ENCODE assay signal across 10 cellular contexts in genomic region chr20:25726357-25726756, GRCh38. TPM values are rescaled to one million over a fixed set of nuclear protein-coding genes. Genes with fewer than 3 reads are reported as not detected.
A peak's percentile ranks its signal among the peaks of the same experiment; 100 is the strongest.
DNase-seq lines count a peak whose midpoint lies in the region; ATAC-seq lines count a peak whose summit lies in the region.
"Had no signal": no experiment of that assay in that cellular context is flagged by ENCODE, and none has a peak within 500 bp of the region (broad histone marks: within the 10 kb centered on the region; RNA-seq: fewer than 3 reads in every experiment).

No MANE protein-coding gene starts in this region.

- no peak for DNase-seq in activated CD4-positive, alpha-beta T cell treated with anti-CD3 and anti-CD28 coated beads, Interleukin-2, amount 10 ng/mL, durations not matched to agents 7 days and 5 days
- no peak for DNase-seq in activated CD4-positive, alpha-beta T cell treated with anti-CD3 and anti-CD28 coated beads, Interleukin-2, amount 50 U/mL, for 1 hour
- DNase-seq in stimulated activated naive CD8-positive, alpha-beta T cell treated with anti-CD3 and anti-CD28 coated beads, Interleukin-15, amount 100 ng/mL, for 72 hours, result no peak
- DNase-seq in stimulated activated naive CD8-positive, alpha-beta T cell treated with anti-CD3 and anti-CD28 coated beads, Interleukin-15, Interleukin-2, amounts not matched to agents 100 U/mL and 50 U/mL, for 24 hours, result no peak
- no peak for DNase-seq in central memory CD8-positive, alpha-beta T cell (ENCODE audit: low spot score in 2 of 2)
- no peak for DNase-seq in activated CD4-positive, alpha-beta memory T cell treated with anti-CD3 and anti-CD28 coated beads, Interleukin-2, amount 10 ng/mL, durations not matched to agents 7 days and 5 days
- DNase-seq in foreskin melanocyte, result no peak
- DNase-seq: AML-193, DMS53, HFFc6 had no signal

- peaks cover 10% of the 10 kb centered on the region for H3K4me1 Mint-ChIP-seq in activated CD4-positive, alpha-beta T cell treated with anti-CD3 and anti-CD28 coated beads, Interleukin-2, amount 10 ng/mL, durations not matched to agents 7 days and 5 days
- H3K4me1 Mint-ChIP-seq in stimulated activated naive CD8-positive, alpha-beta T cell treated with anti-CD3 and anti-CD28 coated beads, Interleukin-15, amount 100 ng/mL, for 72 hours, result peaks cover 12% of the 10 kb centered on the region
- H3K4me1 Mint-ChIP-seq in central memory CD8-positive, alpha-beta T cell, result peaks cover 6% of the 10 kb centered on the region
- peaks cover 11% of the 10 kb centered on the region for H3K4me1 Mint-ChIP-seq in activated CD4-positive, alpha-beta memory T cell treated with anti-CD3 and anti-CD28 coated beads, Interleukin-2, amount 10 ng/mL, durations not matched to agents 7 days and 5 days

- peaks cover 29% of the 10 kb centered on the region for H3K9me3 Mint-ChIP-seq in activated CD4-positive, alpha-beta T cell treated with anti-CD3 and anti-CD28 coated beads, Interleukin-2, amount 10 ng/mL, durations not matched to agents 7 days and 5 days
- peaks cover 35% of the 10 kb centered on the region in 2 donors for H3K9me3 Mint-ChIP-seq in stimulated activated naive CD8-positive, alpha-beta T cell treated with anti-CD3 and anti-CD28 coated beads, Interleukin-15, amount 100 ng/mL, for 72 hours
- H3K9me3 Mint-ChIP-seq in central memory CD8-positive, alpha-beta T cell, result peaks cover 6% of the 10 kb centered on the region
- H3K9me3 Mint-ChIP-seq in activated CD4-positive, alpha-beta memory T cell treated with anti-CD3 and anti-CD28 coated beads, Interleukin-2, amount 10 ng/mL, durations not matched to agents 7 days and 5 days, result peaks cover 31% of the 10 kb centered on the region

- H3K36me3 Mint-ChIP-seq in activated CD4-positive, alpha-beta T cell treated with anti-CD3 and anti-CD28 coated beads, Interleukin-2, amount 10 ng/mL, durations not matched to agents 7 days and 5 days (ENCODE audit: low read depth), result peaks cover 27% of the 10 kb centered on the region
- H3K36me3 Mint-ChIP-seq in central memory CD8-positive, alpha-beta T cell (ENCODE audit: insufficient read depth), result peaks cover 1% of the 10 kb centered on the region
- H3K36me3 Mint-ChIP-seq in activated CD4-positive, alpha-beta memory T cell treated with anti-CD3 and anti-CD28 coated beads, Interleukin-2, amount 10 ng/mL, durations not matched to agents 7 days and 5 days (ENCODE audit: low read depth), result peaks cover 39% of the 10 kb centered on the region

- H3K27ac Mint-ChIP-seq in activated CD4-positive, alpha-beta T cell treated with anti-CD3 and anti-CD28 coated beads, Interleukin-2, amount 10 ng/mL, durations not matched to agents 7 days and 5 days, result peak overlapping the region; percentile 68
- peak overlapping the region in 1 of 2 donors; percentile 81 for H3K27ac Mint-ChIP-seq in stimulated activated naive CD8-positive, alpha-beta T cell treated with anti-CD3 and anti-CD28 coated beads, Interleukin-15, amount 100 ng/mL, for 72 hours
- H3K27ac Mint-ChIP-seq in central memory CD8-positive, alpha-beta T cell (ENCODE audit: low read depth), result peak overlapping the region; percentile 22
- no peak overlapping the region for H3K27ac Mint-ChIP-seq in activated CD4-positive, alpha-beta memory T cell treated with anti-CD3 and anti-CD28 coated beads, Interleukin-2, amount 10 ng/mL, durations not matched to agents 7 days and 5 days
- H3K27ac Mint-ChIP-seq: HFFc6 had no signal

- POLR2A ChIA-PET in activated CD4-positive, alpha-beta T cell treated with anti-CD3 and anti-CD28 coated beads, Interleukin-2, amount 10 ng/mL, durations not matched to agents 7 days and 5 days (lab: Charles Lee), result no interaction called here
- POLR2A ChIA-PET in activated CD4-positive, alpha-beta memory T cell treated with anti-CD3 and anti-CD28 coated beads, Interleukin-2, amount 10 ng/mL, durations not matched to agents 7 days and 5 days (lab: Charles Lee), result no interaction called here

- no peak for ATAC-seq in stimulated activated naive CD8-positive, alpha-beta T cell treated with anti-CD3 and anti-CD28 coated beads, Interleukin-15, amount 100 ng/mL, for 72 hours
- ATAC-seq in stimulated activated naive CD8-positive, alpha-beta T cell treated with anti-CD3 and anti-CD28 coated beads, Interleukin-15, Interleukin-2, amounts not matched to agents 100 U/mL and 50 U/mL, for 24 hours, result no peak
- ATAC-seq in central memory CD8-positive, alpha-beta T cell (replicated peaks; ENCODE audit: extremely low read depth, poor library complexity, severe bottlenecking), result no peak

- CTCF ChIA-PET in activated CD4-positive, alpha-beta T cell treated with anti-CD3 and anti-CD28 coated beads, Interleukin-2, amount 10 ng/mL, durations not matched to agents 7 days and 5 days (lab: Charles Lee), result no interaction called here
- CTCF ChIA-PET in activated CD4-positive, alpha-beta memory T cell treated with anti-CD3 and anti-CD28 coated beads, Interleukin-2, amount 10 ng/mL, durations not matched to agents 7 days and 5 days (lab: Charles Lee), result interaction anchor here (0.7 kb wide), 1 partner anchor 20 kb away, joined by 4 read pairs; no protein-coding TSS in a partner anchor

- no peak overlapping the region for H3K4me3 Mint-ChIP-seq in activated CD4-positive, alpha-beta T cell treated with anti-CD3 and anti-CD28 coated beads, Interleukin-2, amount 10 ng/mL, durations not matched to agents 7 days and 5 days
- H3K4me3 Mint-ChIP-seq in stimulated activated naive CD8-positive, alpha-beta T cell treated with anti-CD3 and anti-CD28 coated beads, Interleukin-15, amount 100 ng/mL, for 72 hours, result peak overlapping the region; percentile 52 to 55
- H3K4me3 Mint-ChIP-seq in central memory CD8-positive, alpha-beta T cell, result peak overlapping the region; percentile 1
- H3K4me3 Mint-ChIP-seq in activated CD4-positive, alpha-beta memory T cell treated with anti-CD3 and anti-CD28 coated beads, Interleukin-2, amount 10 ng/mL, durations not matched to agents 7 days and 5 days, result no peak overlapping the region
- H3K4me3 Mint-ChIP-seq: HFFc6 had no signal

- H3K27me3 Mint-ChIP-seq in activated CD4-positive, alpha-beta T cell treated with anti-CD3 and anti-CD28 coated beads, Interleukin-2, amount 10 ng/mL, durations not matched to agents 7 days and 5 days, result peaks cover 2% of the 10 kb centered on the region
- no peaks in the 10 kb centered on the region for H3K27me3 Mint-ChIP-seq in stimulated activated naive CD8-positive, alpha-beta T cell treated with anti-CD3 and anti-CD28 coated beads, Interleukin-15, amount 100 ng/mL, for 72 hours
- no peaks in the 10 kb centered on the region for H3K27me3 Mint-ChIP-seq in central memory CD8-positive, alpha-beta T cell
- no peaks in the 10 kb centered on the region for H3K27me3 Mint-ChIP-seq in activated CD4-positive, alpha-beta memory T cell treated with anti-CD3 and anti-CD28 coated beads, Interleukin-2, amount 10 ng/mL, durations not matched to agents 7 days and 5 days

RNA-seq across cellular contexts. Expression of gene ZNF337, which starts 29.7 kb away (rescaled TPM):
- 10 to 100 TPM; 14.5 to 15.1 TPM for total RNA-seq in activated CD4-positive, alpha-beta T cell treated with anti-CD3 and anti-CD28 coated beads, Interleukin-2, amount 10 ng/mL, durations not matched to agents 7 days and 5 days
- 10 to 100 TPM; 16.6 to 17.1 TPM for total RNA-seq in activated CD4-positive, alpha-beta memory T cell treated with anti-CD3 and anti-CD28 coated beads, Interleukin-2, amount 10 ng/mL, durations not matched to agents 7 days and 5 days

Comparison
In these comparisons a context has a peak if more than half of its experiments do, and no peak if none do; other contexts are left out.
1. H3K4me3 Mint-ChIP-seq: peak in stimulated activated naive CD8-positive, alpha-beta T cell treated with anti-CD3 and anti-CD28 coated beads, Interleukin-15, amount 100 ng/mL, for 72 hours (2 of 2) and central memory CD8-positive, alpha-beta T cell (single experiment); none in activated CD4-positive, alpha-beta T cell treated with anti-CD3 and anti-CD28 coated beads, Interleukin-2, amount 10 ng/mL, durations not matched to agents 7 days and 5 days (single experiment) and activated CD4-positive, alpha-beta memory T cell treated with anti-CD3 and anti-CD28 coated beads, Interleukin-2, amount 10 ng/mL, durations not matched to agents 7 days and 5 days (single experiment).